Comparison of ENCODE assay signal across 27 cellular contexts in the genomic region with DNA sequence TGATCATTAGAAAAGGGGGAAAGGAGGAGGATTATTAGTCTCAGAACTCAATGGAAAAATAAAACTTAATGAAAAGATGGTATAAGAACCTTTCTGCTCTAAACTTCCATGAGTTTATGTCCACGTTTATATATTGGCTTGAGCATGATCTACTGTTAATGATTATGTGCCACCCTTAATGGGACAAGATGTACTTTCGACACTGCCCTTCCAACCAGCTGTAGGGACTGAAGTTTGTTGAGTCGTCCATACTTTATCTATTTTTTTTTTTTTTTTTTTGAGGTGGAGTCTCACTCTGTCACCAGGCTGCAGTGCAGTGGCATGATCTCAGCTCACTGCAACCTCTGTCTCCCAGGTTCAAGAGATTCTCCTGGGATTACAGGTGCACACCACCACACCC. TPM values are rescaled to one million over a fixed set of nuclear protein-coding genes. Genes with fewer than 3 reads are reported as not detected.
DNase-seq lines count a peak whose midpoint lies in the region; ATAC-seq, FAIRE-seq and TF ChIP-seq lines count a peak whose summit lies in the region.
"Had no signal": no experiment of that assay in that cellular context is flagged by ENCODE, and none has a peak within 500 bp of the region (broad histone marks: within the 10 kb centered on the region; RNA-seq: fewer than 3 reads in every experiment).

No MANE protein-coding gene starts in this region.

- H3K9me3 ChIP-seq in heart left ventricle (no peaks in the 10 kb centered on the region), muscle layer of duodenum (ENCODE audit: control insufficient read depth in 1 of 2, low read length in 2 of 2) (no peaks in the 10 kb centered on the region), small intestine (ENCODE audit: control insufficient read depth, low read depth) (no peaks in the 10 kb centered on the region)
- H3K9me3 ChIP-seq: BE2C had no signal

- peaks cover 58% of the 10 kb centered on the region for H3K4me1 Mint-ChIP-seq in Calu3 (ENCODE audit: low read depth, unreplicated experiment)
- peaks cover 22% of the 10 kb centered on the region for H3K4me1 Mint-ChIP-seq in GM23338
- H3K4me1 Mint-ChIP-seq: CD8-positive, alpha-beta memory T cell had no signal

- intact Hi-C loops in heart left ventricle (cut with DNase I) (no loop called here), cardiac septum (cut with DNase I) (no loop called here), Calu3 (cut with micrococcal nuclease; ENCODE audit: unreplicated experiment) (loop anchor here (5.0 kb wide), 1 partner anchor 79 kb away; no protein-coding TSS in a partner anchor)

- no peak for FAIRE-seq in small intestine (lab: Jason Lieb, UNC)

- H3K27me3 Mint-ChIP-seq in Calu3 (ENCODE audit: unreplicated experiment), result no peaks in the 10 kb centered on the region
- peaks cover 10% of the 10 kb centered on the region for H3K27me3 Mint-ChIP-seq in GM23338 (ENCODE audit: insufficient read depth, low read depth, poor library complexity)

- ATAC-seq in heart left ventricle, result no peak
- no peak for ATAC-seq in foreskin keratinocyte
- ATAC-seq in GM23338, result no peak
- ATAC-seq: HCT116, Panc1 had no signal

- WGBS in heart left ventricle, 4 donors, result 76 to 77% (median 77%) methylated on average over 3 of the region's 3 CpGs
- WGBS in small intestine, 3 donors, result 17 to 67% (median 36%) methylated on average over 3 of the region's 3 CpGs

- no peak overlapping the region for H3K4me3 ChIP-seq in heart left ventricle
- H3K4me3 ChIP-seq in muscle layer of duodenum (ENCODE audit: low read depth in 1 of 2, low read length in 2 of 2), result no peak overlapping the region
- H3K4me3 ChIP-seq in small intestine (ENCODE audit: low read depth in 1 of 2, low read length in 2 of 2), result no peak overlapping the region
- H3K4me3 ChIP-seq in GM23338, result no peak overlapping the region
- H3K4me3 ChIP-seq: SK-N-MC had no signal

- H3K4me2 ChIP-seq in GM23338, result no peak overlapping the region

- H3K4me1 ChIP-seq in heart left ventricle, result peaks cover 0 to 45% (median 20%) of the 10 kb centered on the region in 12 donors
- peaks cover 4 to 19% of the 10 kb centered on the region in 2 donors for H3K4me1 ChIP-seq in muscle layer of duodenum (ENCODE audit: control insufficient read depth in 1 of 2, insufficient read depth in 2 of 2, low read length in 2 of 2)
- H3K4me1 ChIP-seq in small intestine (ENCODE audit: control insufficient read depth in 2 of 2, insufficient read depth in 1 of 2, low read depth in 1 of 2, low read length in 1 of 2), result peaks cover 5 to 16% of the 10 kb centered on the region in 2 donors
- no peaks in the 10 kb centered on the region for H3K4me1 ChIP-seq in foreskin keratinocyte
- peaks cover 9% of the 10 kb centered on the region; the same call in 1 of the 2 replicates for H3K4me1 ChIP-seq in GM23338 (ENCODE audit: insufficient read depth)

- TF ChIP-seq CTCF in heart left ventricle (IDR thresholded peaks at IDR 0.05) (no peak), Calu3 (IDR thresholded peaks at IDR 0.05; ENCODE audit: unreplicated experiment) (no peak), foreskin keratinocyte (conservative IDR thresholded peaks at IDR 0.05) (no peak), GM23338 (conservative IDR thresholded peaks at IDR 0.05; ENCODE audit: low read depth in 2 of 2) (no peak)

- H3K27me3 ChIP-seq in heart left ventricle (no peaks in the 10 kb centered on the region), muscle layer of duodenum (ENCODE audit: low read depth, low read length) (no peaks in the 10 kb centered on the region), small intestine (ENCODE audit: control insufficient read depth in 2 of 2, insufficient read depth in 2 of 2, low read length in 2 of 2) (peaks cover 0 to 2% of the 10 kb centered on the region in 2 donors), foreskin keratinocyte (no peaks in the 10 kb centered on the region), GM23338 (ENCODE audit: insufficient read depth) (no peaks in the 10 kb centered on the region)
- H3K27me3 ChIP-seq: BE2C had no signal

- H3K27ac ChIP-seq in heart left ventricle, result peak overlapping the region in 11 of 12 donors; percentile 76 to 96 (median 88)
- H3K27ac ChIP-seq in muscle layer of duodenum (ENCODE audit: low read length), result peak overlapping the region; percentile 89
- peak overlapping the region; percentile 73 to 84 for H3K27ac ChIP-seq in small intestine (ENCODE audit: low read depth in 1 of 2, low read length in 1 of 2)
- no peak overlapping the region for H3K27ac ChIP-seq in foreskin keratinocyte
- H3K27ac ChIP-seq in GM23338 (ENCODE audit: low read depth), result no peak overlapping the region
- H3K27ac ChIP-seq: RWPE1, SK-N-MC had no signal

- peaks cover 5% of the 10 kb centered on the region; the same call in 1 of the 2 replicates for H3F3A ChIP-seq in GM23338 (replicated peaks; ENCODE audit: low read depth)

- no peaks in the 10 kb centered on the region for H3K79me2 ChIP-seq in GM23338 (replicated peaks; ENCODE audit: insufficient read depth)

- H3K27ac Mint-ChIP-seq in Calu3 (ENCODE audit: unreplicated experiment) (peak overlapping the region; percentile 93), GM23338 (no peak overlapping the region)
- H3K27ac Mint-ChIP-seq: CD14-positive monocyte; CD8-positive, alpha-beta memory T cell had no signal

- no peaks in the 10 kb centered on the region for H4K20me1 ChIP-seq in GM23338 (replicated peaks; ENCODE audit: insufficient read depth)

- DNase-seq in heart left ventricle (no peak), cardiac septum (ENCODE audit: low spot score) (no peak), Calu3 (no peak), small intestine (peak; percentile 90), NCI-H2196 (lab: John Stamatoyannopoulos, UW; ENCODE audit: unreplicated experiment) (no peak), foreskin keratinocyte (no peak), GM23338 (ENCODE audit: low spot score) (no peak)
- DNase-seq: 8988T; ACHN; BE2C; CD8-positive, alpha-beta memory T cell; IMR-90; KG1; MM.1S; NCI-H1694; NCI-H2029 treated with DMSO at 0.1 percent for 48 hours; NCI-H226; NCI-H510A; SIG-M5 had no signal

- no TSS peak for BruUV-seq in Calu3 (replicated peaks; lab: Mats Ljungman, UMichigan)

- H3K4me3 Mint-ChIP-seq in Calu3 (ENCODE audit: low read depth, unreplicated experiment) (no peak overlapping the region), GM23338 (no peak overlapping the region)
- H3K4me3 Mint-ChIP-seq: CD14-positive monocyte; CD8-positive, alpha-beta memory T cell had no signal

- CTCF ChIA-PET in Calu3 (lab: Charles Lee), result no interaction called here

- peaks cover 39% of the 10 kb centered on the region for H3K9me2 ChIP-seq in GM23338 (ENCODE audit: insufficient read depth)

- TF ChIP-seq POLR2A in heart left ventricle (IDR thresholded peaks at IDR 0.05), result no peak

- H3K36me3 Mint-ChIP-seq in Calu3 (ENCODE audit: insufficient read depth, unreplicated experiment), result peaks cover 47% of the 10 kb centered on the region
- peaks cover 13% of the 10 kb centered on the region for H3K36me3 Mint-ChIP-seq in GM23338 (ENCODE audit: low read depth)
- H3K36me3 Mint-ChIP-seq: CD14-positive monocyte; CD8-positive, alpha-beta memory T cell had no signal

- H3K36me3 ChIP-seq in heart left ventricle (no peaks in the 10 kb centered on the region), muscle layer of duodenum (ENCODE audit: control insufficient read depth in 1 of 2, insufficient read depth in 2 of 2, low read length in 2 of 2) (no peaks in the 10 kb centered on the region), small intestine (ENCODE audit: control insufficient read depth in 2 of 2, insufficient read depth in 2 of 2, low read length in 2 of 2) (no peaks in the 10 kb centered on the region), GM23338 (ENCODE audit: insufficient read depth) (no peaks in the 10 kb centered on the region)
- H3K36me3 ChIP-seq: BE2C had no signal

- H3K9me3 Mint-ChIP-seq in Calu3 (ENCODE audit: low read depth, unreplicated experiment) (peaks cover 4% of the 10 kb centered on the region), GM23338 (peaks cover 4% of the 10 kb centered on the region; the same call in 1 of the 3 replicates)
- H3K9me3 Mint-ChIP-seq: CD8-positive, alpha-beta memory T cell had no signal

- H2AFZ ChIP-seq in GM23338, result no peak overlapping the region

TF ChIP-seq in GM23338, 12 proteins besides CTCF, POLR2A, EP300 and RAD21 (continues in another document):
- no peak for TF ChIP-seq ZNF114 (CRISPR knock-in tag; IDR thresholded peaks at IDR 0.05)
- TF ChIP-seq, protein P1, sequence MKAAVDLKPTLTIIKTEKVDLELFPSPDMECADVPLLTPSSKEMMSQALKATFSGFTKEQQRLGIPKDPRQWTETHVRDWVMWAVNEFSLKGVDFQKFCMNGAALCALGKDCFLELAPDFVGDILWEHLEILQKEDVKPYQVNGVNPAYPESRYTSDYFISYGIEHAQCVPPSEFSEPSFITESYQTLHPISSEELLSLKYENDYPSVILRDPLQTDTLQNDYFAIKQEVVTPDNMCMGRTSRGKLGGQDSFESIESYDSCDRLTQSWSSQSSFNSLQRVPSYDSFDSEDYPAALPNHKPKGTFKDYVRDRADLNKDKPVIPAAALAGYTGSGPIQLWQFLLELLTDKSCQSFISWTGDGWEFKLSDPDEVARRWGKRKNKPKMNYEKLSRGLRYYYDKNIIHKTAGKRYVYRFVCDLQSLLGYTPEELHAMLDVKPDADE (IDR thresholded peaks at IDR 0.05), result no peak

RNA-seq across cellular contexts. Expression of a gene that starts 25.0 kb away (rescaled TPM):
- total RNA-seq in heart left ventricle (1 to 10 TPM in 1 of 9 donors, under 1 TPM in 5, not detected in 3; 0.21 to 2.9 (median 0.31) TPM), cardiac septum (0.30 TPM), Calu3 (2022) (1,275 and 1,278 TPM in 2 replicates), foreskin keratinocyte (not detected in 2 replicates)
- polyA plus RNA-seq in heart left ventricle (under 1 TPM; 0.08 to 0.22 TPM), small intestine (1 to 10 TPM; 2.2 to 8.4 (median 3.4) TPM), foreskin keratinocyte (not detected in 2 replicates), GM23338 (2016; fragmentation: Nextera tagmentation; extraction: Ambion mirVana) (6.2 and 6.3 TPM in 2 replicates)
- 3.0 and 3.6 TPM in 2 replicates for total RNA-seq in GM23338 (2014; rRNA removed; shearing (Covaris generic))
- total RNA-seq: CD8-positive, alpha-beta memory T cell; G401; H4; IMR-90 had no signal
- polyA plus RNA-seq: CD14-positive monocyte; CD8-positive, alpha-beta memory T cell; IMR-90 had no signal

Comparison
In these comparisons a context has a peak if more than half of its experiments do, and no peak if none do; other contexts are left out.
1. H3K27ac ChIP-seq: peak in heart left ventricle (11 of 12), muscle layer of duodenum (single experiment) and small intestine (2 of 2); none in foreskin keratinocyte (single experiment) and GM23338 (single experiment).
2. RNA of a gene that starts 25.0 kb away (total RNA-seq): 1,275 to 1,278 TPM in Calu3; 3.0 to 3.6 TPM in GM23338, 0.30 TPM in cardiac septum (single experiment), 0.21 to 2.9 TPM in heart left ventricle and not detected in foreskin keratinocyte; every median in the first group is over 100 times any median in the second.